Comparison of ENCODE assay signal across 1 cellular context in the genomic region with DNA sequence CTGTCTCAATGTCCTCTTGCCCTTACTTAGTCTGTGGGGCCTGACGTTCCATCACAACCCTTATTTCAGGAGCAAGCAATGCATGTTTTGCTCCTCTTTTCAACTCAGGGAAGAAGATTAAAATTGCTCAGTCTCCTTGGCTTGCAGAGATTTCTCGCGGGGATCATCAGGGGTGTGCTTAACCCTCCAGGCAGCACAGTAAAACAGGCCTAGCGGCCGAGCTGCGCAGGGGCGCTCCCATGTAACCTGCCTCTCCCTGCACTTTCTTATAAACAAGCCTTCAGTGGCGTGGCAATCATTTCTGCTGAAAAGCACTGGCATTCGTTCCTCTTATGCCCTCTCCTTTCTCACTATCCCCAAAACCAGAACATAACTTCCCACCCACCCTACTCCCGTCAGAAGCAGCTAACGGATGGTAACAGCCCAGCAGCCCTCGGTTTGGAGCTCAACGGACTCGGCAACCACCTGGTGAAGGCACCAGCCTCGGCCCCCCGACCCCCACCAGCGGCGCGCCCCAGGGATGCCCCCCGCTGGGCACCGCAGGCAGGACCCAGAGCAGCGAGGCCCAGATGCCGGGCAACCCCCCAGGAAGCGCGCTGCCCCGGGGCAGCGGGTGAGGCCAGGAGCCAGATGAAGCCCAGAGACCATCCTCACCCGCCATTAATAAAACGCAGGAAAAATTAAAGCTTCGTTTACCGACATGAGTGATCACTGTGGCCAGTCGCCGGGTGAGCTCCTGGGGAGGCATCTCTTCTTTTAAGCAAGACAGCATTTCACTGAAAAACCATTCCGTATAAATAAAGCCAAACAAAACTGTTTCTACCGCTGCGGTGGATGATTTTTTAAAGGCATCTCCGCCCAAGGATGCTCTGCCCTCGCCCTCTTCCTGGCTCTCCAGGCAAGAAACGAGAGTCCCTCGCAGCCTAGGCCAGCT.
TF ChIP-seq lines count a peak whose summit lies in the region.

No MANE protein-coding gene starts in this region.

TF ChIP-seq in K562, 482 proteins besides CTCF, POLR2A, EP300 and RAD21 (continued from another document):
- TF ChIP-seq, protein P1, sequence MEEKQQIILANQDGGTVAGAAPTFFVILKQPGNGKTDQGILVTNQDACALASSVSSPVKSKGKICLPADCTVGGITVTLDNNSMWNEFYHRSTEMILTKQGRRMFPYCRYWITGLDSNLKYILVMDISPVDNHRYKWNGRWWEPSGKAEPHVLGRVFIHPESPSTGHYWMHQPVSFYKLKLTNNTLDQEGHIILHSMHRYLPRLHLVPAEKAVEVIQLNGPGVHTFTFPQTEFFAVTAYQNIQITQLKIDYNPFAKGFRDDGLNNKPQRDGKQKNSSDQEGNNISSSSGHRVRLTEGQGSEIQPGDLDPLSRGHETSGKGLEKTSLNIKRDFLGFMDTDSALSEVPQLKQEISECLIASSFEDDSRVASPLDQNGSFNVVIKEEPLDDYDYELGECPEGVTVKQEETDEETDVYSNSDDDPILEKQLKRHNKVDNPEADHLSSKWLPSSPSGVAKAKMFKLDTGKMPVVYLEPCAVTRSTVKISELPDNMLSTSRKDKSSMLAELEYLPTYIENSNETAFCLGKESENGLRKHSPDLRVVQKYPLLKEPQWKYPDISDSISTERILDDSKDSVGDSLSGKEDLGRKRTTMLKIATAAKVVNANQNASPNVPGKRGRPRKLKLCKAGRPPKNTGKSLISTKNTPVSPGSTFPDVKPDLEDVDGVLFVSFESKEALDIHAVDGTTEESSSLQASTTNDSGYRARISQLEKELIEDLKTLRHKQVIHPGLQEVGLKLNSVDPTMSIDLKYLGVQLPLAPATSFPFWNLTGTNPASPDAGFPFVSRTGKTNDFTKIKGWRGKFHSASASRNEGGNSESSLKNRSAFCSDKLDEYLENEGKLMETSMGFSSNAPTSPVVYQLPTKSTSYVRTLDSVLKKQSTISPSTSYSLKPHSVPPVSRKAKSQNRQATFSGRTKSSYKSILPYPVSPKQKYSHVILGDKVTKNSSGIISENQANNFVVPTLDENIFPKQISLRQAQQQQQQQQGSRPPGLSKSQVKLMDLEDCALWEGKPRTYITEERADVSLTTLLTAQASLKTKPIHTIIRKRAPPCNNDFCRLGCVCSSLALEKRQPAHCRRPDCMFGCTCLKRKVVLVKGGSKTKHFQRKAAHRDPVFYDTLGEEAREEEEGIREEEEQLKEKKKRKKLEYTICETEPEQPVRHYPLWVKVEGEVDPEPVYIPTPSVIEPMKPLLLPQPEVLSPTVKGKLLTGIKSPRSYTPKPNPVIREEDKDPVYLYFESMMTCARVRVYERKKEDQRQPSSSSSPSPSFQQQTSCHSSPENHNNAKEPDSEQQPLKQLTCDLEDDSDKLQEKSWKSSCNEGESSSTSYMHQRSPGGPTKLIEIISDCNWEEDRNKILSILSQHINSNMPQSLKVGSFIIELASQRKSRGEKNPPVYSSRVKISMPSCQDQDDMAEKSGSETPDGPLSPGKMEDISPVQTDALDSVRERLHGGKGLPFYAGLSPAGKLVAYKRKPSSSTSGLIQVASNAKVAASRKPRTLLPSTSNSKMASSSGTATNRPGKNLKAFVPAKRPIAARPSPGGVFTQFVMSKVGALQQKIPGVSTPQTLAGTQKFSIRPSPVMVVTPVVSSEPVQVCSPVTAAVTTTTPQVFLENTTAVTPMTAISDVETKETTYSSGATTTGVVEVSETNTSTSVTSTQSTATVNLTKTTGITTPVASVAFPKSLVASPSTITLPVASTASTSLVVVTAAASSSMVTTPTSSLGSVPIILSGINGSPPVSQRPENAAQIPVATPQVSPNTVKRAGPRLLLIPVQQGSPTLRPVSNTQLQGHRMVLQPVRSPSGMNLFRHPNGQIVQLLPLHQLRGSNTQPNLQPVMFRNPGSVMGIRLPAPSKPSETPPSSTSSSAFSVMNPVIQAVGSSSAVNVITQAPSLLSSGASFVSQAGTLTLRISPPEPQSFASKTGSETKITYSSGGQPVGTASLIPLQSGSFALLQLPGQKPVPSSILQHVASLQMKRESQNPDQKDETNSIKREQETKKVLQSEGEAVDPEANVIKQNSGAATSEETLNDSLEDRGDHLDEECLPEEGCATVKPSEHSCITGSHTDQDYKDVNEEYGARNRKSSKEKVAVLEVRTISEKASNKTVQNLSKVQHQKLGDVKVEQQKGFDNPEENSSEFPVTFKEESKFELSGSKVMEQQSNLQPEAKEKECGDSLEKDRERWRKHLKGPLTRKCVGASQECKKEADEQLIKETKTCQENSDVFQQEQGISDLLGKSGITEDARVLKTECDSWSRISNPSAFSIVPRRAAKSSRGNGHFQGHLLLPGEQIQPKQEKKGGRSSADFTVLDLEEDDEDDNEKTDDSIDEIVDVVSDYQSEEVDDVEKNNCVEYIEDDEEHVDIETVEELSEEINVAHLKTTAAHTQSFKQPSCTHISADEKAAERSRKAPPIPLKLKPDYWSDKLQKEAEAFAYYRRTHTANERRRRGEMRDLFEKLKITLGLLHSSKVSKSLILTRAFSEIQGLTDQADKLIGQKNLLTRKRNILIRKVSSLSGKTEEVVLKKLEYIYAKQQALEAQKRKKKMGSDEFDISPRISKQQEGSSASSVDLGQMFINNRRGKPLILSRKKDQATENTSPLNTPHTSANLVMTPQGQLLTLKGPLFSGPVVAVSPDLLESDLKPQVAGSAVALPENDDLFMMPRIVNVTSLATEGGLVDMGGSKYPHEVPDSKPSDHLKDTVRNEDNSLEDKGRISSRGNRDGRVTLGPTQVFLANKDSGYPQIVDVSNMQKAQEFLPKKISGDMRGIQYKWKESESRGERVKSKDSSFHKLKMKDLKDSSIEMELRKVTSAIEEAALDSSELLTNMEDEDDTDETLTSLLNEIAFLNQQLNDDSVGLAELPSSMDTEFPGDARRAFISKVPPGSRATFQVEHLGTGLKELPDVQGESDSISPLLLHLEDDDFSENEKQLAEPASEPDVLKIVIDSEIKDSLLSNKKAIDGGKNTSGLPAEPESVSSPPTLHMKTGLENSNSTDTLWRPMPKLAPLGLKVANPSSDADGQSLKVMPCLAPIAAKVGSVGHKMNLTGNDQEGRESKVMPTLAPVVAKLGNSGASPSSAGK (IDR thresholded peaks at IDR 0.05), result 0 out of 2 replicates have a peak, but pooled peaks have one; percentile 23
- TF ChIP-seq NFIC (IDR thresholded peaks at IDR 0.05), result no peak
- TF ChIP-seq KLF13 (tag; IDR thresholded peaks at IDR 0.05; ENCODE audit: borderline replicate concordance, low read depth), result no peak
- TF ChIP-seq ZNF584 (CRISPR knock-in tag; IDR thresholded peaks at IDR 0.05; ENCODE audit: low read depth), result no peak
- TF ChIP-seq ZNF354B (CRISPR knock-in tag; IDR thresholded peaks at IDR 0.05), result no peak
- TF ChIP-seq TEAD1 (CRISPR knock-in tag; IDR thresholded peaks at IDR 0.05), result no peak
- TF ChIP-seq ZNF764 (CRISPR knock-in tag; IDR thresholded peaks at IDR 0.05; ENCODE audit: low read depth), result no peak
- TF ChIP-seq PYGO2 (tag; IDR thresholded peaks at IDR 0.05), result no peak
- no peak for TF ChIP-seq PPARD (CRISPR knock-in tag; IDR thresholded peaks at IDR 0.05)
- TF ChIP-seq DDX20 (tag; IDR thresholded peaks at IDR 0.05; ENCODE audit: low read depth), result no peak
- TF ChIP-seq ZSCAN29 (IDR thresholded peaks at IDR 0.05), result no peak
- no peak for TF ChIP-seq FOXM1 (IDR thresholded peaks at IDR 0.05; ENCODE audit: low read depth)
- 0 out of 2 replicates have a peak, but pooled peaks have one; percentile 28 for TF ChIP-seq FOXM1 (CRISPR knock-in tag; IDR thresholded peaks at IDR 0.05; ENCODE audit: low read depth)
- TF ChIP-seq TAF7 (tag; IDR thresholded peaks at IDR 0.05), result no peak
- TF ChIP-seq POLR2AphosphoS2 (IDR thresholded peaks at IDR 0.05; ENCODE audit: low read length), result no peak
TF ChIP-seq in K562: peak in this region for 3.
